In the genomic region with DNA sequence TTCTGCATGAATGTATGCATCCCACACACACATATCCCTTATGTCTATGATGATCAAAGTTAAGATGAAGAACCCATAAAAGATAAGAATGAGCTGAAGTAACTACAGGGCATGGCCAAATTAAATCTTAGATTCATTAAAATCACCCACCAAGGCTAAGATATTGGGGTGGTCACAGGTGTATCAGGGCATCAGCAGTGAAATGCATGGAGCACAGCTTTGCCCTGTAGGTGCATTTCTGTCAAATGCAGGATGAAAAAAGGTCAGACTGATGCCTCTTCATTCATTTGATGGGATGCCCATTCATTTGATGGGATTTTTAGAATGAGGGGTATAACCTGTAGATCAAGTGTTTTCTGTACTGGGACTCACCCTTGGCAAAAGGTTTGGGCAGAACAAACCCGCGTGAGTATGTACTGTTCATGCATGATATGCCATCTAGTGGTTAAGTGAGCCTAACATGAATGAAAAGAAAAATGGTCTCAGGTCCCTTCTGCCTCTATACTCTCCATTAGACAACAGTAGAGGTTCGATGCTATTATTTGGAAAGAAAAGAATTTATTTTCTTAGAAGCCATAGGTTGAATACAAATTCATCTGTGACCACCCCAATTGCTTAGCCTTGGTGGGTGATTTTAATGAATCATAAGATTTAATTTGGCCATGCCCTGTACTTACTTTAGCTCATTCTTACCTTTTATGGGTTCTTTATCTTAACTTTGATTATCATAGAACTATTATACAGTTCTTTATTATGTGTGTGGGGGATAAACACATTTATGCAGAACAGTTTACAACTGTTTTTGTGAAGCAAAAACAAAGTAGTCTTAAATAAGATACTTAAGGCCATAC, we compare ENCODE assay signal across 8 cellular contexts. TPM values are rescaled to one million over a fixed set of nuclear protein-coding genes. Genes with fewer than 3 reads are reported as not detected.
DNase-seq lines count a peak whose midpoint lies in the region; ATAC-seq and TF ChIP-seq lines count a peak whose summit lies in the region.

No MANE protein-coding gene starts in this region.

- H3K27me3 ChIP-seq in DND-41 (ENCODE audit: insufficient read depth, low read length, poor library complexity) (no peaks in the 10 kb centered on the region), ascending aorta (no peaks in the 10 kb centered on the region), hepatocyte (no peaks in the 10 kb centered on the region)

- no peaks in the 10 kb centered on the region for H3K9me3 ChIP-seq in DND-41 (ENCODE audit: insufficient read depth, low read length, severe bottlenecking)
- H3K9me3 ChIP-seq in ascending aorta, result no peaks in the 10 kb centered on the region
- no peaks in the 10 kb centered on the region for H3K9me3 ChIP-seq in hepatocyte (ENCODE audit: low read depth)

- no peaks in the 10 kb centered on the region for H3K27me3 Mint-ChIP-seq in stimulated activated naive B cell treated with anti-CD40 and anti-IgM and Interleukin-4, amounts not matched to agents 10 μg/mL and 1 μg/mL and 100 μg/mL, for 72 hours

- H3K36me3 ChIP-seq in DND-41 (ENCODE audit: insufficient read depth, low read length) (no peaks in the 10 kb centered on the region), ascending aorta (no peaks in the 10 kb centered on the region), hepatocyte (replicated peaks; ENCODE audit: insufficient read depth, low read depth) (no peaks in the 10 kb centered on the region)

- no peaks in the 10 kb centered on the region for H4K20me1 ChIP-seq in DND-41 (ENCODE audit: insufficient read depth, low read length)
- H4K20me1 ChIP-seq in hepatocyte (ENCODE audit: insufficient read depth, poor library complexity, severe bottlenecking), result no peaks in the 10 kb centered on the region

- H3K79me2 ChIP-seq in DND-41 (ENCODE audit: insufficient read depth, low read length) (no peaks in the 10 kb centered on the region), hepatocyte (no peaks in the 10 kb centered on the region)

- H3K4me1 ChIP-seq in DND-41 (ENCODE audit: insufficient read depth, low read length), result no peaks in the 10 kb centered on the region
- H3K4me1 ChIP-seq in ascending aorta, result no peaks in the 10 kb centered on the region
- no peaks in the 10 kb centered on the region for H3K4me1 ChIP-seq in hepatocyte (ENCODE audit: insufficient read depth)

- no peak overlapping the region for H3K4me3 Mint-ChIP-seq in stimulated activated naive B cell treated with anti-CD40 and anti-IgM and Interleukin-4, amounts not matched to agents 10 μg/mL and 1 μg/mL and 100 μg/mL, for 72 hours

- DNase-seq in DND-41 (peak; percentile 12), NCI-H460 (ENCODE audit: extremely low read depth, low read depth) (peak; percentile 52), ascending aorta (ENCODE audit: low spot score in 2 of 2) (no peak), hepatocyte (ENCODE audit: low spot score) (peak; percentile 62), islet precursor cell (no peak)
- DNase-seq in stimulated activated naive B cell treated with anti-CD40 and anti-IgM and Interleukin-4, amounts not matched to agents 10 μg/mL and 1 μg/mL and 100 μg/mL, for 72 hours, result no peak

- TF ChIP-seq CTCF in DND-41 (IDR thresholded peaks at IDR 0.05; ENCODE audit: borderline replicate concordance, extremely low read depth, low read length, poor library complexity, severe bottlenecking), result peak; percentile 68
- peak; percentile 30 to 57 (median 30) for TF ChIP-seq CTCF in ascending aorta (IDR thresholded peaks at IDR 0.05)
- peak; percentile 64 for TF ChIP-seq CTCF in hepatocyte (IDR thresholded peaks at IDR 0.05; ENCODE audit: poor library complexity)

- H3K4me3 ChIP-seq in DND-41 (ENCODE audit: low read depth in 1 of 2, low read length in 2 of 2) (no peak overlapping the region), ascending aorta (no peak overlapping the region), hepatocyte (no peak overlapping the region)

- intact Hi-C loops in ascending aorta (cut with DNase I), result loop anchor here (2.0 kb wide), 1 partner anchor 412 kb away; no protein-coding TSS in a partner anchor

- no peak overlapping the region for H3K27ac Mint-ChIP-seq in stimulated activated naive B cell treated with anti-CD40 and anti-IgM and Interleukin-4, amounts not matched to agents 10 μg/mL and 1 μg/mL and 100 μg/mL, for 72 hours

- 50% methylated on average over 3 of the region's 3 CpGs for WGBS in hepatocyte (ENCODE audit: low lambda C conversion rate, missing lambda C conversion rate)

- H3K9me2 ChIP-seq in hepatocyte (replicated peaks; ENCODE audit: insufficient read depth), result no peaks in the 10 kb centered on the region

- no peak overlapping the region for H3K9ac ChIP-seq in DND-41 (ENCODE audit: low read depth, low read length)

- peaks cover 6% of the 10 kb centered on the region in 2 donors for H3K4me1 Mint-ChIP-seq in stimulated activated naive B cell treated with anti-CD40 and anti-IgM and Interleukin-4, amounts not matched to agents 10 μg/mL and 1 μg/mL and 100 μg/mL, for 72 hours

- ATAC-seq in DND-41 (ENCODE audit: insufficient read depth, low read depth) (peak; percentile 81), GM19035 (IDR thresholded peaks at IDR 0.05; ENCODE audit: unreplicated experiment) (peak; percentile 74), HG03280 (IDR thresholded peaks at IDR 0.05; ENCODE audit: unreplicated experiment) (peak; percentile 70)
- ATAC-seq in stimulated activated naive B cell treated with anti-CD40 and anti-IgM and Interleukin-4, amounts not matched to agents 10 μg/mL and 1 μg/mL and 100 μg/mL, for 72 hours (replicated peaks), result peak; percentile 80 to 83

- no peaks in the 10 kb centered on the region for H3K9me3 Mint-ChIP-seq in stimulated activated naive B cell treated with anti-CD40 and anti-IgM and Interleukin-4, amounts not matched to agents 10 μg/mL and 1 μg/mL and 100 μg/mL, for 72 hours

- H3K36me3 Mint-ChIP-seq in stimulated activated naive B cell treated with anti-CD40 and anti-IgM and Interleukin-4, amounts not matched to agents 10 μg/mL and 1 μg/mL and 100 μg/mL, for 72 hours, result peaks cover 13% of the 10 kb centered on the region in 2 donors

- H2AFZ ChIP-seq in DND-41 (ENCODE audit: low read depth, low read length) (no peak overlapping the region), hepatocyte (no peak overlapping the region)

- no peak overlapping the region for H3K4me2 ChIP-seq in DND-41 (ENCODE audit: insufficient read depth, low read length)
- H3K4me2 ChIP-seq in hepatocyte, result no peak overlapping the region

- no peak overlapping the region for H3K27ac ChIP-seq in DND-41 (ENCODE audit: low read length)
- no peak overlapping the region for H3K27ac ChIP-seq in ascending aorta
- H3K27ac ChIP-seq in hepatocyte, result no peak overlapping the region

RNA-seq across cellular contexts. Expression of gene NOSTRIN, which starts 43.2 kb away (rescaled TPM):
- total RNA-seq in NCI-H460 (2014; rRNA removed; shearing (Covaris generic)), result 10.0 and 11.1 TPM in 2 replicates
- 11.1 and 33.1 TPM in 2 replicates for polyA plus RNA-seq in NCI-H460 (2014; cell fraction: nucleus; rRNA removed)
- total RNA-seq in ascending aorta, result 7.8 TPM
- 10.7 and 19.1 TPM in 2 replicates for total RNA-seq in hepatocyte
- polyA plus RNA-seq in hepatocyte, result 5.8 and 10.1 TPM in 2 replicates

Comparison
In these comparisons a context has a peak if more than half of its experiments do, and no peak if none do; other contexts are left out.
1. DNase-seq: peak in DND-41 (single experiment), NCI-H460 (single experiment) and hepatocyte (single experiment); none in ascending aorta (0 of 2), stimulated activated naive B cell treated with anti-CD40 and anti-IgM and Interleukin-4, amounts not matched to agents 10 μg/mL and 1 μg/mL and 100 μg/mL, for 72 hours (single experiment) and islet precursor cell (single experiment).
2. Peak in every context shown above with its lines, with median percentiles within 50 percentile points of each other: ATAC-seq and CTCF ChIP-seq.